9 cellular contexts compared by ENCODE assay signal in genomic region chr5:149371296-149371962, GRCh38. TPM values are rescaled to one million over a fixed set of nuclear protein-coding genes. Genes with fewer than 3 reads are reported as not detected.
DNase-seq lines count a peak whose midpoint lies in the region; ATAC-seq and TF ChIP-seq lines count a peak whose summit lies in the region.
"Had no signal": no experiment of that assay in that cellular context is flagged by ENCODE, and none has a peak within 500 bp of the region (broad histone marks: within the 10 kb centered on the region; RNA-seq: fewer than 3 reads in every experiment).

No MANE protein-coding gene starts in this region.

- TF ChIP-seq CTCF in heart left ventricle (IDR thresholded peaks at IDR 0.05) = peak; percentile 71 to 87 (median 78)

- H3K27ac ChIP-seq in heart left ventricle = peak overlapping the region in 2 of 12 donors; percentile 45 to 61
- H3K27ac ChIP-seq: epithelial cell of prostate had no signal

- DNase-seq in ELF-1 (ENCODE audit: low read depth, low spot score) (peak; percentile 88), LHCN-M2 (ENCODE audit: low read depth) (peak; percentile 41), SK-N-DZ (ENCODE audit: low spot score) (peak; percentile 74), heart left ventricle (peak in 4 of 5 donors; percentile 64 to 73 (median 70)), retina (peak; percentile 71)
- peak; percentile 82 for DNase-seq in activated naive CD4-positive, alpha-beta T cell treated with anti-CD3 and anti-CD28 coated beads for 36 hours

- intact Hi-C loops in activated naive CD4-positive, alpha-beta T cell treated with anti-CD3 and anti-CD28 coated beads for 36 hours (cut with micrococcal nuclease) = loop anchor here (1.0 kb wide), 4 partner anchors 14 to 230 kb away; partner anchors contain the start of gene ABLIM3
- intact Hi-C loops in heart left ventricle (cut with DNase I) = loop anchor here in 7 of 10 donors (1.0 to 10.0 kb wide), 8 partner anchors 53 to 237 kb away; no protein-coding TSS in a partner anchor

- H3K4me3 Mint-ChIP-seq in activated naive CD4-positive, alpha-beta T cell treated with anti-CD3 and anti-CD28 coated beads for 36 hours = no peak overlapping the region

- no peaks in the 10 kb centered on the region for H3K36me3 ChIP-seq in heart left ventricle

- peaks cover 6% of the 10 kb centered on the region for H3K36me3 Mint-ChIP-seq in activated naive CD4-positive, alpha-beta T cell treated with anti-CD3 and anti-CD28 coated beads for 36 hours (ENCODE audit: low read depth)

- H3K9me3 Mint-ChIP-seq in activated naive CD4-positive, alpha-beta T cell treated with anti-CD3 and anti-CD28 coated beads for 36 hours = no peaks in the 10 kb centered on the region

- CTCF ChIA-PET in activated naive CD4-positive, alpha-beta T cell treated with anti-CD3 and anti-CD28 coated beads for 36 hours (lab: Charles Lee) = interaction anchor here (0.6 to 9.3 kb wide), 46 partner anchors 10 to 479 kb away, joined by 3 to 125 read pairs (median 4); partner anchors contain the start of genes GRPEL2, IL17B and PCYOX1L

- H3K4me3 ChIP-seq in heart left ventricle = no peak overlapping the region

- H3K27ac Mint-ChIP-seq in activated naive CD4-positive, alpha-beta T cell treated with anti-CD3 and anti-CD28 coated beads for 36 hours = peak overlapping the region; percentile 57

- peaks cover 0 to 26% (median 10%) of the 10 kb centered on the region in 12 donors for H3K4me1 ChIP-seq in heart left ventricle

- H3K27me3 Mint-ChIP-seq in activated naive CD4-positive, alpha-beta T cell treated with anti-CD3 and anti-CD28 coated beads for 36 hours (ENCODE audit: low read depth) = no peaks in the 10 kb centered on the region

- H3K4me1 Mint-ChIP-seq in activated naive CD4-positive, alpha-beta T cell treated with anti-CD3 and anti-CD28 coated beads for 36 hours (ENCODE audit: low read depth) = peaks cover 10% of the 10 kb centered on the region

- no peaks in the 10 kb centered on the region for H3K27me3 ChIP-seq in heart left ventricle

- ATAC-seq in GM21786 (IDR thresholded peaks at IDR 0.05; ENCODE audit: unreplicated experiment) (peak; percentile 84), heart left ventricle (peak; percentile 75 to 85 (median 81)), GM18517 (IDR thresholded peaks at IDR 0.05; ENCODE audit: unreplicated experiment) (no peak)

- WGBS in heart left ventricle, 4 donors = 41 to 48% (median 44%) methylated on average over 9 to 12 of the region's 12 CpGs

- H3K9me3 ChIP-seq in heart left ventricle = no peaks in the 10 kb centered on the region

- no peak for TF ChIP-seq POLR2A in heart left ventricle (IDR thresholded peaks at IDR 0.05)

RNA-seq across cellular contexts. Expression of gene IL17B, which starts 7.7 kb away (rescaled TPM):
- total RNA-seq in LHCN-M2 (2014; rRNA removed) (not detected in 2 replicates), heart left ventricle (under 1 TPM in 2 of 9 donors, not detected in 7; 0.35 to 0.42 TPM)
- polyA plus RNA-seq in LHCN-M2 (2012) = not detected
- 1.9 and 2.3 TPM in 2 replicates for polyA plus RNA-seq in SK-N-DZ (2014; cell fraction: cytosol; rRNA removed)
- polyA plus RNA-seq in SK-N-DZ (2014; cell fraction: nucleus; rRNA removed) = 0.50 and 4.4 TPM in 2 replicates
- total RNA-seq in activated naive CD4-positive, alpha-beta T cell treated with anti-CD3 and anti-CD28 coated beads for 36 hours = not detected
- under 1 TPM in 1 of 2 donors, not detected in 1; 0.33 TPM for polyA plus RNA-seq in heart left ventricle

RNA-seq across cellular contexts. Expression of gene PCYOX1L, which starts 13.6 kb away (rescaled TPM):
- total RNA-seq in LHCN-M2 (2014; rRNA removed) = 5.9 and 6.3 TPM in 2 replicates
- 5.0 TPM for polyA plus RNA-seq in LHCN-M2 (2012)
- polyA plus RNA-seq in SK-N-DZ (2014; cell fraction: cytosol; rRNA removed) = 35.5 and 36.3 TPM in 2 replicates
- polyA plus RNA-seq in SK-N-DZ (2014; cell fraction: nucleus; rRNA removed) = 32.9 and 42.1 TPM in 2 replicates
- total RNA-seq in activated naive CD4-positive, alpha-beta T cell treated with anti-CD3 and anti-CD28 coated beads for 36 hours = 10 to 100 TPM; 19.9 to 21.0 TPM
- 1 to 10 TPM; 2.3 to 6.8 (median 3.7) TPM for total RNA-seq in heart left ventricle
- polyA plus RNA-seq in heart left ventricle = 1 to 10 TPM; 2.3 to 6.5 TPM

RNA-seq across cellular contexts. Expression of gene GRPEL2, which starts 26.1 kb away (rescaled TPM):
- total RNA-seq in LHCN-M2 (2014; rRNA removed) (13.9 and 16.8 TPM in 2 replicates), heart left ventricle (10 to 100 TPM in 5 of 9 donors, 1 to 10 TPM in 4; 6.7 to 14.0 (median 10.2) TPM)
- 3.4 TPM for polyA plus RNA-seq in LHCN-M2 (2012)
- 23.4 and 28.1 TPM in 2 replicates for polyA plus RNA-seq in SK-N-DZ (2014; cell fraction: cytosol; rRNA removed)
- polyA plus RNA-seq in SK-N-DZ (2014; cell fraction: nucleus; rRNA removed) = 15.7 and 18.4 TPM in 2 replicates
- 10 to 100 TPM; 44.7 to 49.6 TPM for total RNA-seq in activated naive CD4-positive, alpha-beta T cell treated with anti-CD3 and anti-CD28 coated beads for 36 hours
- 1 to 10 TPM; 5.1 to 6.8 TPM for polyA plus RNA-seq in heart left ventricle
